Comparison of ENCODE assay signal across 23 cellular contexts in the genomic region with DNA sequence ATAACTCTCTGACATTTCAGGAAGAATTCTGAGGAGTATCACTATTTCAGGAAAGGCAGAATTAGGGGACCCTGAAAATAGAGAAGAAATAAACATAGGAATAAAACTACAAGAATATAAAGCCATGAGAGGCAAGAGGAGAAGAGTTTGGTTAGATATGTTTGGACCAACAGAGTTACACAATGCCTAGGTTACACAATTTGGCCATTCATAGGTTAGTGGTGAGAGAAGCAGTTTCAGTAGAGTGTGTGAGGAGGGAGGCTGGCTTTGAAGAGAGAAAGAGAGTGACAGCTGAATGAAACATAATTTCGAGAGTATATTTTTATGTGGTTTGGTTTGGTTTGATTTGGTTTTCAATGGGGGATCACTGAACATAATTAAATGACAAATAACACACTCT.
DNase-seq lines count a peak whose midpoint lies in the region; TF ChIP-seq lines count a peak whose summit lies in the region.
"Had no signal": no experiment of that assay in that cellular context is flagged by ENCODE, and none has a peak within 500 bp of the region (broad histone marks: within the 10 kb centered on the region; RNA-seq: fewer than 3 reads in every experiment).

No MANE protein-coding gene starts in this region.

- intact Hi-C loops in CD14-positive monocyte (cut with micrococcal nuclease) = no loop called here

- TF ChIP-seq CTCF in CD14-positive monocyte (IDR thresholded peaks at IDR 0.05) = no peak

- no peak overlapping the region for H3K27ac Mint-ChIP-seq in CD14-positive monocyte
- H3K27ac Mint-ChIP-seq: CD8-positive, alpha-beta memory T cell; T-cell had no signal

- H3K9me3 Mint-ChIP-seq in CD14-positive monocyte = peaks cover 1 to 10% (median 5%) of the 10 kb centered on the region in 7 donors

- H3K4me1 Mint-ChIP-seq in CD14-positive monocyte = no peaks in the 10 kb centered on the region
- H3K4me1 Mint-ChIP-seq: CD8-positive, alpha-beta memory T cell; T-cell had no signal

- no peaks in the 10 kb centered on the region for H3K36me3 Mint-ChIP-seq in CD14-positive monocyte
- H3K36me3 Mint-ChIP-seq: CD8-positive, alpha-beta memory T cell; T-cell had no signal

- no peak overlapping the region for H3K4me3 Mint-ChIP-seq in CD14-positive monocyte
- H3K4me3 Mint-ChIP-seq: CD8-positive, alpha-beta memory T cell; T-cell had no signal

- H3K27me3 Mint-ChIP-seq in CD14-positive monocyte (ENCODE audit: low read depth in 3 of 3) = peaks cover 0 to 3% (median 0%) of the 10 kb centered on the region in 3 donors
- H3K27me3 Mint-ChIP-seq: T-cell had no signal

- DNase-seq in EH (ENCODE audit: low read depth) (peak; percentile 17), MV-4-11 (lab: John Stamatoyannopoulos, UW) (peak; percentile 72), amniotic epithelial cell (ENCODE audit: low read depth) (peak; percentile 60), iris pigment epithelial cell (ENCODE audit: low read depth) (peak; percentile 43), cerebellum (ENCODE audit: low spot score) (no peak), CD14-positive monocyte (ENCODE audit: low spot score) (no peak), kidney glomerular epithelial cell (lab: John Stamatoyannopoulos, UW) (no peak)
- DNase-seq: C1 segment of cervical spinal cord; CD8-positive, alpha-beta memory T cell; DND-41; GM23248; H7; KBM-7; MG63; NCI-H1105; NCI-H1436 treated with DMSO at 0.1 percent for 48 hours; NCI-H187 treated with DMSO at 0.1 percent for 48 hours; NCI-H2107; NCI-H446 treated with DMSO at 0.1 percent for 48 hours; NCI-H82; PC-9; SJCRH30; T-cell had no signal

Comparison
In these comparisons a context has a peak if more than half of its experiments do, and no peak if none do; other contexts are left out.
1. DNase-seq: peak in EH (single experiment), MV-4-11 (single experiment), amniotic epithelial cell (single experiment) and iris pigment epithelial cell (single experiment); none in cerebellum (single experiment), CD14-positive monocyte (single experiment) and kidney glomerular epithelial cell (single experiment).